ENCODE assay signal across 11 cellular contexts in genomic region chr6:6688283-6688682, GRCh38.
DNase-seq lines count a peak whose midpoint lies in the region; ATAC-seq, FAIRE-seq and TF ChIP-seq lines count a peak whose summit lies in the region.
"Had no signal": no experiment of that assay in that cellular context is flagged by ENCODE, and none has a peak within 500 bp of the region (broad histone marks: within the 10 kb centered on the region; RNA-seq: fewer than 3 reads in every experiment).

No MANE protein-coding gene starts in this region.

- H3K9me3 Mint-ChIP-seq in nephron progenitor cell: peaks cover 35% of the 10 kb centered on the region
- peaks cover 4% of the 10 kb centered on the region for H3K9me3 Mint-ChIP-seq in stimulated activated memory B cell treated with anti-CD40 and anti-IgM and Interleukin-4, amounts not matched to agents 10 μg/mL and 1 μg/mL and 100 μg/mL, for 72 hours
- peaks cover 0 to 15% (median 4%) of the 10 kb centered on the region in 9 donors for H3K9me3 Mint-ChIP-seq in naive thymus-derived CD8-positive, alpha-beta T cell

- FAIRE-seq in GM18507 (lab: Jason Lieb, UNC): peak; percentile 38

- peaks cover 50% of the 10 kb centered on the region for H3K4me1 Mint-ChIP-seq in nephron progenitor cell
- peaks cover 23% of the 10 kb centered on the region for H3K4me1 Mint-ChIP-seq in stimulated activated memory B cell treated with anti-CD40 and anti-IgM and Interleukin-4, amounts not matched to agents 10 μg/mL and 1 μg/mL and 100 μg/mL, for 72 hours
- peaks cover 5 to 14% (median 10%) of the 10 kb centered on the region in 4 donors for H3K4me1 Mint-ChIP-seq in naive thymus-derived CD8-positive, alpha-beta T cell

- peaks cover 4% of the 10 kb centered on the region for H3K27me3 Mint-ChIP-seq in nephron progenitor cell (ENCODE audit: low read depth, poor library complexity)
- H3K27me3 Mint-ChIP-seq in stimulated activated memory B cell treated with anti-CD40 and anti-IgM and Interleukin-4, amounts not matched to agents 10 μg/mL and 1 μg/mL and 100 μg/mL, for 72 hours: peaks cover 7% of the 10 kb centered on the region
- H3K27me3 Mint-ChIP-seq in naive thymus-derived CD8-positive, alpha-beta T cell: peaks cover 0 to 3% (median 0%) of the 10 kb centered on the region in 5 donors

- DNase-seq in GM18507 (ENCODE audit: extremely low spot score, insufficient read length, low read depth) (no peak), NCI-H2081 (lab: John Stamatoyannopoulos, UW) (peak; percentile 59 to 77), cardiac fibroblast (ENCODE audit: low read depth in 2 of 2) (peak; percentile 20 to 55), nephron progenitor cell (no peak), GM10248 (ENCODE audit: extremely low spot score) (no peak), kidney tubule cell (ENCODE audit: low spot score) (no peak)
- DNase-seq in naive thymus-derived CD8-positive, alpha-beta T cell: no peak
- DNase-seq: activated CD4-positive, alpha-beta T cell treated with anti-CD3 and anti-CD28 coated beads, Interleukin-2, amount 50 U/mL, for 1 hour; EL; hippocampal formation had no signal

- H3K4me3 ChIP-seq in cardiac fibroblast (replicated peaks in 1 of 2; ENCODE audit: low read depth in 2 of 2, low read length in 2 of 2): no peak overlapping the region

- TF ChIP-seq CTCF in cardiac fibroblast (IDR thresholded peaks at IDR 0.05; ENCODE audit: low read depth, low read length): no peak
- no peak for TF ChIP-seq CTCF in nephron progenitor cell (IDR thresholded peaks at IDR 0.05)
- no peak for TF ChIP-seq CTCF in GM10248 (IDR thresholded peaks at IDR 0.05; ENCODE audit: control extremely low read depth, extremely low read depth, low read depth, missing control alignments)

- no peak for ATAC-seq in stimulated activated memory B cell treated with anti-CD40 and anti-IgM and Interleukin-4, amounts not matched to agents 10 μg/mL and 1 μg/mL and 100 μg/mL, for 72 hours
- ATAC-seq in naive thymus-derived CD8-positive, alpha-beta T cell: no peak

- CTCF ChIA-PET in GM10248 (lab: Yijun Ruan, JAX): no interaction called here

- H3K36me3 Mint-ChIP-seq in nephron progenitor cell (ENCODE audit: low read depth): peaks cover 25% of the 10 kb centered on the region
- no peaks in the 10 kb centered on the region for H3K36me3 Mint-ChIP-seq in stimulated activated memory B cell treated with anti-CD40 and anti-IgM and Interleukin-4, amounts not matched to agents 10 μg/mL and 1 μg/mL and 100 μg/mL, for 72 hours
- peaks cover 0 to 4% (median 0%) of the 10 kb centered on the region in 3 donors for H3K36me3 Mint-ChIP-seq in naive thymus-derived CD8-positive, alpha-beta T cell

- POLR2A ChIA-PET in GM10248 (lab: Yijun Ruan, JAX): no interaction called here
- POLR2A ChIA-PET in naive thymus-derived CD8-positive, alpha-beta T cell (lab: Charles Lee): no interaction called here

- H3K4me3 Mint-ChIP-seq in nephron progenitor cell: peak overlapping the region; percentile 86
- H3K4me3 Mint-ChIP-seq in stimulated activated memory B cell treated with anti-CD40 and anti-IgM and Interleukin-4, amounts not matched to agents 10 μg/mL and 1 μg/mL and 100 μg/mL, for 72 hours: no peak overlapping the region
- H3K4me3 Mint-ChIP-seq in naive thymus-derived CD8-positive, alpha-beta T cell: no peak overlapping the region

- H3K27ac Mint-ChIP-seq in nephron progenitor cell: no peak overlapping the region
- H3K27ac Mint-ChIP-seq in stimulated activated memory B cell treated with anti-CD40 and anti-IgM and Interleukin-4, amounts not matched to agents 10 μg/mL and 1 μg/mL and 100 μg/mL, for 72 hours: no peak overlapping the region
- H3K27ac Mint-ChIP-seq in naive thymus-derived CD8-positive, alpha-beta T cell: peak overlapping the region in 1 of 10 donors; percentile 82

Comparison
In these comparisons a context has a peak if more than half of its experiments do, and no peak if none do; other contexts are left out.
1. DNase-seq: peak in NCI-H2081 (2 of 2) and cardiac fibroblast (2 of 2); none in GM18507 (single experiment), nephron progenitor cell (single experiment), GM10248 (single experiment), kidney tubule cell (single experiment) and naive thymus-derived CD8-positive, alpha-beta T cell (0 of 10).